Comparison of ENCODE assay signal across 8 cellular contexts in genomic region chr7:141785711-141786552, GRCh38. TPM values are rescaled to one million over a fixed set of nuclear protein-coding genes. Genes with fewer than 3 reads are reported as not detected.
DNase-seq lines count a peak whose midpoint lies in the region; ATAC-seq and TF ChIP-seq lines count a peak whose summit lies in the region.

No MANE protein-coding gene starts in this region.

- no peak overlapping the region for H3K4me3 Mint-ChIP-seq in naive B cell

- intact Hi-C loops in HCT116 (cut with micrococcal nuclease): loop anchor here (5.0 kb wide), 1 partner anchor 134 kb away; no protein-coding TSS in a partner anchor

- no peaks in the 10 kb centered on the region for H4K20me1 ChIP-seq in HCT116 (ENCODE audit: insufficient read depth)

- ATAC-seq in HCT116 (peak; percentile 86), naive B cell (ENCODE audit: low read depth in 2 of 2) (no peak), HG03139 (IDR thresholded peaks at IDR 0.05; ENCODE audit: unreplicated experiment) (no peak)

- H3K36me3 ChIP-seq in HCT116 (ENCODE audit: control insufficient read depth in 1 of 2, insufficient read depth in 2 of 2, low read length in 2 of 2): 0 out of 4 replicates have a peak, but pooled peaks cover under 1 to 3% of the 10 kb centered on the region in 2 experiments

- no peak overlapping the region for H3K27ac ChIP-seq in HCT116 (ENCODE audit: low read depth, low read length)

- DNase-seq in A172 (ENCODE audit: low spot score): peak; percentile 38
- peak; percentile 11 for DNase-seq in GM04504 (ENCODE audit: low read depth)
- DNase-seq in HCT116 (ENCODE audit: low read depth, low spot score): peak; percentile 36
- DNase-seq in NCI-H1092 treated with DMSO at 0.1 percent for 48 hours (lab: John Stamatoyannopoulos, UW): peak; percentile 70
- peak; percentile 52 for DNase-seq in SKM-1 treated with dmso at 0.1 percent for 144 hours (lab: John Stamatoyannopoulos, UW; ENCODE audit: unreplicated experiment)
- peak; percentile 71 for DNase-seq in epithelial cell of esophagus (ENCODE audit: low read depth)
- peak; percentile 9 for DNase-seq in naive B cell

- H3K27ac Mint-ChIP-seq in naive B cell: no peak overlapping the region

- H3K27me3 ChIP-seq in HCT116 (ENCODE audit: insufficient read depth, low read length): no peaks in the 10 kb centered on the region

- no peaks in the 10 kb centered on the region for H3K79me2 ChIP-seq in HCT116 (ENCODE audit: insufficient read depth, low read length)

- H3K4me3 ChIP-seq in HCT116 (replicated peaks in 1 of 2; ENCODE audit: low read depth in 1 of 2, low read length in 2 of 2) (no peak overlapping the region), epithelial cell of esophagus (ENCODE audit: low read length) (no peak overlapping the region)

- CTCF ChIA-PET in HCT116 (lab: Charles Lee): interaction anchor here (0.6 to 1.5 kb wide), 9 partner anchors 17 to 134 kb away, joined by 3 to 11 read pairs (median 3); partner anchors contain the start of gene SSBP1

- no peak overlapping the region for H3K4me2 ChIP-seq in HCT116 (ENCODE audit: low read length)

- RAD21 ChIA-PET in HCT116 (lab: Charles Lee; ENCODE audit: low non-redundant PET in 1 of 2, low total read pairs in 2 of 2, uncharacterized antibody in 2 of 2, unreplicated experiment in 2 of 2): no interaction called here

- TF ChIP-seq POLR2A in HCT116 (IDR thresholded peaks at IDR 0.05; ENCODE audit: borderline replicate concordance, extremely low read depth, insufficient read depth, insufficient read length): no peak

- H3K27me3 Mint-ChIP-seq in naive B cell: no peaks in the 10 kb centered on the region

- H2AFZ ChIP-seq in HCT116 (ENCODE audit: low read depth, low read length, poor library complexity, severe bottlenecking): no peak overlapping the region

- H3K4me1 Mint-ChIP-seq in naive B cell: no peaks in the 10 kb centered on the region

- H3K4me1 ChIP-seq in HCT116 (ENCODE audit: control insufficient read depth in 1 of 2, insufficient read depth in 2 of 2, low read length in 2 of 2): no peaks in the 10 kb centered on the region

- no peaks in the 10 kb centered on the region for H3K9me3 Mint-ChIP-seq in naive B cell

- H3K36me3 Mint-ChIP-seq in naive B cell: no peaks in the 10 kb centered on the region

- POLR2A ChIA-PET in HCT116 (lab: Charles Lee): no interaction called here

- H3K9ac ChIP-seq in HCT116 (ENCODE audit: low read length): no peak overlapping the region

- TF ChIP-seq CTCF in HCT116 (IDR thresholded peaks at IDR 0.05 in 2 of 3, conservative IDR thresholded peaks at IDR 0.05 in 1 of 3; ENCODE audit: borderline replicate concordance in 1 of 3, insufficient read depth in 1 of 3, low read depth in 2 of 3, low read length in 2 of 3) (peak; percentile 45 to 91 (median 80); a peak in 5 of 6 replicates), epithelial cell of esophagus (IDR thresholded peaks at IDR 0.05; ENCODE audit: insufficient read depth, low read depth, low read length, missing control alignments) (peak; percentile 84)

- TF ChIP-seq RAD21 in HCT116 (IDR thresholded peaks at IDR 0.05; ENCODE audit: low read depth): peak; percentile 60

- H3K9me3 ChIP-seq in HCT116 (ENCODE audit: control insufficient read depth in 1 of 2, insufficient read depth in 1 of 2, low read depth in 1 of 2, low read length in 2 of 2): no peaks in the 10 kb centered on the region

- no peaks in the 10 kb centered on the region for H3K9me2 ChIP-seq in HCT116 (ENCODE audit: insufficient read depth)

- BruUV-seq in HCT116 (replicated peaks; lab: Mats Ljungman, UMichigan): no TSS peak

TF ChIP-seq in HCT116, 20 proteins besides CTCF, POLR2A, EP300 and RAD21 (continues in another document):
- TF ChIP-seq FOSL1 (IDR thresholded peaks at IDR 0.05; ENCODE audit: low read depth): no peak
- TF ChIP-seq SRF (IDR thresholded peaks at IDR 0.05; ENCODE audit: low read depth): no peak
- TF ChIP-seq, protein P1, sequence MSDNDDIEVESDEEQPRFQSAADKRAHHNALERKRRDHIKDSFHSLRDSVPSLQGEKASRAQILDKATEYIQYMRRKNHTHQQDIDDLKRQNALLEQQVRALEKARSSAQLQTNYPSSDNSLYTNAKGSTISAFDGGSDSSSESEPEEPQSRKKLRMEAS (IDR thresholded peaks at IDR 0.05): no peak
- TF ChIP-seq POLR2AphosphoS5 (IDR thresholded peaks at IDR 0.05; ENCODE audit: low read depth, low read length): no peak
- no peak for TF ChIP-seq EZH2 (IDR thresholded peaks at IDR 0.05)
- no peak for TF ChIP-seq ELF1 (IDR thresholded peaks at IDR 0.05; ENCODE audit: borderline replicate concordance, low read depth)
- TF ChIP-seq ZNF274 (IDR thresholded peaks at IDR 0.05; ENCODE audit: low read depth, low read length): no peak
- TF ChIP-seq YY1 (IDR thresholded peaks at IDR 0.05; ENCODE audit: extremely low read depth, insufficient replicate concordance, low read depth, low read length): no peak
- no peak for TF ChIP-seq JUND (IDR thresholded peaks at IDR 0.05)
- TF ChIP-seq SIN3A (IDR thresholded peaks at IDR 0.05; ENCODE audit: low read depth): no peak
- no peak for TF ChIP-seq CEBPB (IDR thresholded peaks at IDR 0.05; ENCODE audit: low read depth)
- no peak for TF ChIP-seq CBX3 (IDR thresholded peaks at IDR 0.05; ENCODE audit: low read depth)
- TF ChIP-seq ZFX (IDR thresholded peaks at IDR 0.05): no peak
- no peak for TF ChIP-seq ATF3 (IDR thresholded peaks at IDR 0.05)
- TF ChIP-seq, protein P2, sequence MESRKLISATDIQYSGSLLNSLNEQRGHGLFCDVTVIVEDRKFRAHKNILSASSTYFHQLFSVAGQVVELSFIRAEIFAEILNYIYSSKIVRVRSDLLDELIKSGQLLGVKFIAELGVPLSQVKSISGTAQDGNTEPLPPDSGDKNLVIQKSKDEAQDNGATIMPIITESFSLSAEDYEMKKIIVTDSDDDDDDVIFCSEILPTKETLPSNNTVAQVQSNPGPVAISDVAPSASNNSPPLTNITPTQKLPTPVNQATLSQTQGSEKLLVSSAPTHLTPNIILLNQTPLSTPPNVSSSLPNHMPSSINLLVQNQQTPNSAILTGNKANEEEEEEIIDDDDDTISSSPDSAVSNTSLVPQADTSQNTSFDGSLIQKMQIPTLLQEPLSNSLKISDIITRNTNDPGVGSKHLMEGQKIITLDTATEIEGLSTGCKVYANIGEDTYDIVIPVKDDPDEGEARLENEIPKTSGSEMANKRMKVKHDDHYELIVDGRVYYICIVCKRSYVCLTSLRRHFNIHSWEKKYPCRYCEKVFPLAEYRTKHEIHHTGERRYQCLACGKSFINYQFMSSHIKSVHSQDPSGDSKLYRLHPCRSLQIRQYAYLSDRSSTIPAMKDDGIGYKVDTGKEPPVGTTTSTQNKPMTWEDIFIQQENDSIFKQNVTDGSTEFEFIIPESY (IDR thresholded peaks at IDR 0.05; ENCODE audit: extremely low read depth, insufficient replicate concordance, low read length): no peak
- TF ChIP-seq EZH2phosphoT487 (IDR thresholded peaks at IDR 0.05; ENCODE audit: borderline replicate concordance): no peak
- TF ChIP-seq, protein P3, sequence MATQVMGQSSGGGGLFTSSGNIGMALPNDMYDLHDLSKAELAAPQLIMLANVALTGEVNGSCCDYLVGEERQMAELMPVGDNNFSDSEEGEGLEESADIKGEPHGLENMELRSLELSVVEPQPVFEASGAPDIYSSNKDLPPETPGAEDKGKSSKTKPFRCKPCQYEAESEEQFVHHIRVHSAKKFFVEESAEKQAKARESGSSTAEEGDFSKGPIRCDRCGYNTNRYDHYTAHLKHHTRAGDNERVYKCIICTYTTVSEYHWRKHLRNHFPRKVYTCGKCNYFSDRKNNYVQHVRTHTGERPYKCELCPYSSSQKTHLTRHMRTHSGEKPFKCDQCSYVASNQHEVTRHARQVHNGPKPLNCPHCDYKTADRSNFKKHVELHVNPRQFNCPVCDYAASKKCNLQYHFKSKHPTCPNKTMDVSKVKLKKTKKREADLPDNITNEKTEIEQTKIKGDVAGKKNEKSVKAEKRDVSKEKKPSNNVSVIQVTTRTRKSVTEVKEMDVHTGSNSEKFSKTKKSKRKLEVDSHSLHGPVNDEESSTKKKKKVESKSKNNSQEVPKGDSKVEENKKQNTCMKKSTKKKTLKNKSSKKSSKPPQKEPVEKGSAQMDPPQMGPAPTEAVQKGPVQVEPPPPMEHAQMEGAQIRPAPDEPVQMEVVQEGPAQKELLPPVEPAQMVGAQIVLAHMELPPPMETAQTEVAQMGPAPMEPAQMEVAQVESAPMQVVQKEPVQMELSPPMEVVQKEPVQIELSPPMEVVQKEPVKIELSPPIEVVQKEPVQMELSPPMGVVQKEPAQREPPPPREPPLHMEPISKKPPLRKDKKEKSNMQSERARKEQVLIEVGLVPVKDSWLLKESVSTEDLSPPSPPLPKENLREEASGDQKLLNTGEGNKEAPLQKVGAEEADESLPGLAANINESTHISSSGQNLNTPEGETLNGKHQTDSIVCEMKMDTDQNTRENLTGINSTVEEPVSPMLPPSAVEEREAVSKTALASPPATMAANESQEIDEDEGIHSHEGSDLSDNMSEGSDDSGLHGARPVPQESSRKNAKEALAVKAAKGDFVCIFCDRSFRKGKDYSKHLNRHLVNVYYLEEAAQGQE (IDR thresholded peaks at IDR 0.05; ENCODE audit: low read depth): no peak

RNA-seq across cellular contexts. Expression of gene TAS2R5, which starts 4.1 kb away (rescaled TPM):
- total RNA-seq in A172 (2014; rRNA removed; shearing (Covaris generic)): 0.10 TPM in 1 of 2 replicates, not detected in the other
- 1.7 TPM for total RNA-seq in HCT116 (2021; ENCODE audit: unreplicated experiment)
- 0.91 and 1.2 TPM in 2 replicates for polyA plus RNA-seq in HCT116 (2012)
- polyA plus RNA-seq in naive B cell (ENCODE audit: low read depth in 6 of 6): under 1 TPM in 3 of 6 donors, not detected in 3; 0.25 to 0.64 (median 0.36) TPM

RNA-seq across cellular contexts. Expression of gene TAS2R4, which starts 9.5 kb away (rescaled TPM):
- total RNA-seq in A172 (2014; rRNA removed; shearing (Covaris generic)): 0.07 and 0.88 TPM in 2 replicates
- total RNA-seq in HCT116 (2021; ENCODE audit: unreplicated experiment): 1.2 TPM
- polyA plus RNA-seq in HCT116 (2012): 0.26 and 0.34 TPM in 2 replicates
- polyA plus RNA-seq in naive B cell (ENCODE audit: low read depth in 6 of 6): under 1 TPM in 1 of 6 donors, not detected in 5; 0.10 TPM

RNA-seq across cellular contexts. Expression of gene TAS2R3, which starts 22.0 kb away (rescaled TPM):
- total RNA-seq in A172 (2014; rRNA removed; shearing (Covaris generic)): not detected in 2 replicates
- 1.4 TPM for total RNA-seq in HCT116 (2021; ENCODE audit: unreplicated experiment)
- polyA plus RNA-seq in HCT116 (2012): 0.14 TPM in 1 of 2 replicates, not detected in the other
- not detected for polyA plus RNA-seq in naive B cell (ENCODE audit: low read depth in 6 of 6)

RNA-seq across cellular contexts. Expression of gene SSBP1, which starts 47.8 kb away (rescaled TPM):
- total RNA-seq in A172 (2014; rRNA removed; shearing (Covaris generic)): 380 and 429 TPM in 2 replicates
- 171 TPM for total RNA-seq in HCT116 (2021; ENCODE audit: unreplicated experiment)
- polyA plus RNA-seq in HCT116 (2012): 126 and 170 TPM in 2 replicates
- polyA plus RNA-seq in naive B cell (ENCODE audit: low read depth in 6 of 6): 100 to 1,000 TPM; 246 to 345 (median 302) TPM

RNA-seq across cellular contexts. Expression of gene PRSS37, which starts 55.4 kb away (rescaled TPM):
- not detected in 2 replicates for total RNA-seq in A172 (2014; rRNA removed; shearing (Covaris generic))
- not detected for total RNA-seq in HCT116 (2021; ENCODE audit: unreplicated experiment)
- polyA plus RNA-seq in HCT116 (2012): 0.05 and 0.14 TPM in 2 replicates
- polyA plus RNA-seq in naive B cell (ENCODE audit: low read depth in 6 of 6): not detected

Comparison
In these comparisons a context has a peak if more than half of its experiments do, and no peak if none do; other contexts are left out.
1. DNase-seq: peak in every context shown above with its lines; median percentile 71 in epithelial cell of esophagus; 70 in NCI-H1092 treated with DMSO at 0.1 percent for 48 hours; 52 in SKM-1 treated with dmso at 0.1 percent for 144 hours; 38 in A172; 36 in HCT116; 11 in GM04504; 9 in naive B cell.